In the genomic region with DNA sequence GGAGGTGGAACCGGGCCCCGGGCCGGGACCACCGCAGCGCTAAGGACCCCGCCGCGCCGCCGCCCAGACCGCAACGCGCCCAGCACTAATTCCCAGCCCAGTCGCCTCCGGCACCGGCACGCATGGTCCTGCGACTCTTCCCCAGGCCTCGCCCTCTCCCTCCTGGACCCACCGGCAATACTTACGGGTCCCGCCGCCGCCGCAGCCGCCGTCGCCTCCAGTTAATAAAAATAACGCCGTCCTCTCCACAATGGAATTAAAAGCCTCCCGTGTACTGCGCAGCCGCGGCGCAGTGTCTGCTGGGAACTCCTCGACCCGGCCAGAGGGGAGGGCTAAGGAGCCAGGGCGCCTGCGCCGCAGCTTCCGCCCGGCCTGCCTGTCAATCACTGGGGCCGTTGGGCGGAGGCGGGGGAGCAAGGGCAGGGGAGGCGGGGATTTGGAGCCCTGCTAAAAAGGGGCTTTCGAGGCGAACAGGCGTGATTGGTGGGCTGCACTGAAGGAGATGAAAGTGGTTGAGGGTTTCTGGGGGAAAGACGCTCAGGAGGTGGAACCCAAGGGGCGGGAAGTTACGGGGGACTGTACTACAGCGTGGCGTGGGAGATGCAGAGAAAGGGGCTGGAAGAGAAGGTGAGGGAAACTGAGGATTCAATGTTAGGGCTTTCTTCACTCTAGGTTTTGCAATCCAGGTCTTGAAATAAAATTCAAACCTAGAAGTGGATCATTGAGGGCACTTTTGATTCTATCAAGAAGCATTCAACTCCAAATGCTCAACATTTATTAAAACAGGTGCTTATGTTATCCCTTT, we compare ENCODE assay signal across 8 cellular contexts. TPM values are rescaled to one million over a fixed set of nuclear protein-coding genes. Genes with fewer than 3 reads are reported as not detected.
DNase-seq lines count a peak whose midpoint lies in the region; ATAC-seq and TF ChIP-seq lines count a peak whose summit lies in the region.

A gene with protein sequence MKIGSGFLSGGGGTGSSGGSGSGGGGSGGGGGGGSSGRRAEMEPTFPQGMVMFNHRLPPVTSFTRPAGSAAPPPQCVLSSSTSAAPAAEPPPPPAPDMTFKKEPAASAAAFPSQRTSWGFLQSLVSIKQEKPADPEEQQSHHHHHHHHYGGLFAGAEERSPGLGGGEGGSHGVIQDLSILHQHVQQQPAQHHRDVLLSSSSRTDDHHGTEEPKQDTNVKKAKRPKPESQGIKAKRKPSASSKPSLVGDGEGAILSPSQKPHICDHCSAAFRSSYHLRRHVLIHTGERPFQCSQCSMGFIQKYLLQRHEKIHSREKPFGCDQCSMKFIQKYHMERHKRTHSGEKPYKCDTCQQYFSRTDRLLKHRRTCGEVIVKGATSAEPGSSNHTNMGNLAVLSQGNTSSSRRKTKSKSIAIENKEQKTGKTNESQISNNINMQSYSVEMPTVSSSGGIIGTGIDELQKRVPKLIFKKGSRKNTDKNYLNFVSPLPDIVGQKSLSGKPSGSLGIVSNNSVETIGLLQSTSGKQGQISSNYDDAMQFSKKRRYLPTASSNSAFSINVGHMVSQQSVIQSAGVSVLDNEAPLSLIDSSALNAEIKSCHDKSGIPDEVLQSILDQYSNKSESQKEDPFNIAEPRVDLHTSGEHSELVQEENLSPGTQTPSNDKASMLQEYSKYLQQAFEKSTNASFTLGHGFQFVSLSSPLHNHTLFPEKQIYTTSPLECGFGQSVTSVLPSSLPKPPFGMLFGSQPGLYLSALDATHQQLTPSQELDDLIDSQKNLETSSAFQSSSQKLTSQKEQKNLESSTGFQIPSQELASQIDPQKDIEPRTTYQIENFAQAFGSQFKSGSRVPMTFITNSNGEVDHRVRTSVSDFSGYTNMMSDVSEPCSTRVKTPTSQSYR (minus strand): TSS at position 276 of the 805 bp plus-strand sequence. CDS start 331 bp downstream, outside the sequence.

- H4K20me1 ChIP-seq in PC-3 (ENCODE audit: low read length): peaks cover 31% of the 10 kb centered on the region

- DNase-seq in DMS53 (lab: John Stamatoyannopoulos, UW): peak; percentile 98
- peak; percentile 97 for DNase-seq in Jurkat, Clone E6-1 (ENCODE audit: low read depth, low spot score)
- peak; percentile 99 for DNase-seq in PC-3
- peak; percentile 92 for DNase-seq in activated T-cell treated with anti-CD3 and anti-CD28 coated beads for 4 hours
- DNase-seq in epithelial cell of prostate (ENCODE audit: low read depth, low spot score): peak; percentile 69
- DNase-seq in mucosa of descending colon: peak; percentile 95 to 98 (median 97)
- DNase-seq in stimulated activated CD8-positive, alpha-beta memory T cell treated with anti-CD3 and anti-CD28 coated beads, Interleukin-4, amount 100 ng/mL, for 1 hour (ENCODE audit: low read depth in 2 of 2, low spot score in 1 of 2): peak; percentile 84 to 92

- H2AFZ ChIP-seq in PC-3 (ENCODE audit: low read length): peak within 1 kb of the TSS; percentile 96

- no peaks in the 10 kb centered on the region for H3K27me3 ChIP-seq in PC-3 (ENCODE audit: low read length)

- peak within 1 kb of the TSS; percentile 48 for H3K27ac ChIP-seq in PC-3 (ENCODE audit: low read length)
- peak within 1 kb of the TSS; percentile 72 for H3K27ac ChIP-seq in epithelial cell of prostate

- H3K36me3 ChIP-seq in PC-3 (ENCODE audit: low read depth, low read length): peaks cover 10% of the 10 kb centered on the region
- H3K36me3 ChIP-seq in mucosa of descending colon (ENCODE audit: low read depth): no peaks in the 10 kb centered on the region

- peaks cover 60% of the 10 kb centered on the region for H3K4me1 ChIP-seq in PC-3 (ENCODE audit: insufficient read depth, low read length)
- peaks cover 16% of the 10 kb centered on the region for H3K4me1 ChIP-seq in mucosa of descending colon (ENCODE audit: low read depth)

- BruUV-seq in PC-3 (replicated peaks; lab: Mats Ljungman, UMichigan): no TSS peak

- CTCF ChIA-PET in PC-3 (lab: Charles Lee): no interaction called here

- POLR2A ChIA-PET in PC-3 (lab: Charles Lee; ENCODE audit: unreplicated experiment): interaction anchor here (0.5 kb wide), 1 partner anchor 111 kb away, joined by 5 read pairs; no protein-coding TSS in a partner anchor

- no peaks in the 10 kb centered on the region for H3F3A ChIP-seq in PC-3 (ENCODE audit: low read length, unreplicated experiment)

- TF ChIP-seq CTCF in PC-3 (conservative IDR thresholded peaks at IDR 0.05; ENCODE audit: low read depth, low read length): no peak
- no peak for TF ChIP-seq CTCF in mucosa of descending colon (IDR thresholded peaks at IDR 0.05)

- H3K4me2 ChIP-seq in PC-3 (ENCODE audit: low read length): peak within 1 kb of the TSS; percentile 93

- H3K79me2 ChIP-seq in PC-3 (ENCODE audit: low read length): peaks cover 49% of the 10 kb centered on the region

- ATAC-seq in GM21717 (IDR thresholded peaks at IDR 0.05; ENCODE audit: unreplicated experiment): peak; percentile 93
- peak; percentile 96 for ATAC-seq in PC-3
- ATAC-seq in mucosa of descending colon: peak; percentile 100

- H3K9me3 ChIP-seq in PC-3 (ENCODE audit: low read length) (no peaks in the 10 kb centered on the region), mucosa of descending colon (no peaks in the 10 kb centered on the region)

- peak within 1 kb of the TSS; percentile 74 for H3K4me3 ChIP-seq in Jurkat, Clone E6-1 (ENCODE audit: low read length)
- H3K4me3 ChIP-seq in PC-3 (ENCODE audit: low read length) (peak within 1 kb of the TSS; percentile 85), mucosa of descending colon (peak within 1 kb of the TSS; percentile 95)

- peak within 1 kb of the TSS; percentile 91 for H3K9ac ChIP-seq in PC-3 (ENCODE audit: low read length)

- intact Hi-C loops in PC-3 (cut with micrococcal nuclease) (loop anchor here (1.0 to 10.0 kb wide), 5 partner anchors 31 to 725 kb away; no protein-coding TSS in a partner anchor), mucosa of descending colon (cut with DNase I, micrococcal nuclease) (no loop called here)

- no peaks in the 10 kb centered on the region for H3K9me2 ChIP-seq in PC-3 (replicated peaks; ENCODE audit: low read length)

RNA-seq across cellular contexts. Expression of the gene that starts here (rescaled TPM):
- polyA plus RNA-seq in Jurkat, Clone E6-1 (2012; ENCODE audit: insufficient read depth, insufficient read length): 16.7 TPM
- 23.3 and 26.6 TPM in 2 replicates for total RNA-seq in PC-3 (2014; rRNA removed)
- 10 to 100 TPM in 1 of 3 donors, 1 to 10 TPM in 2; 8.4 to 12.3 (median 8.5) TPM for total RNA-seq in mucosa of descending colon

Comparison
In these comparisons a context has a peak if more than half of its experiments do, and no peak if none do; other contexts are left out.
1. Peak in every context shown above with its lines: DNase-seq, ATAC-seq, H3K4me3 ChIP-seq and H3K27ac ChIP-seq.